19 cellular contexts compared by ENCODE assay signal in genomic region chr5:6315580-6315979, GRCh38.
DNase-seq lines count a peak whose midpoint lies in the region; ATAC-seq and TF ChIP-seq lines count a peak whose summit lies in the region.
"Had no signal": no experiment of that assay in that cellular context is flagged by ENCODE, and none has a peak within 500 bp of the region (broad histone marks: within the 10 kb centered on the region; RNA-seq: fewer than 3 reads in every experiment).

No MANE protein-coding gene starts in this region.

- no peak overlapping the region for H4K5ac ChIP-seq in IMR-90 (ENCODE audit: low read depth, low read length)

- no peaks in the 10 kb centered on the region for H3K9me3 Mint-ChIP-seq in osteocyte (ENCODE audit: unreplicated experiment)
- H3K9me3 Mint-ChIP-seq: CD4-positive, CD25-positive, alpha-beta regulatory T cell had no signal

- no peak overlapping the region for H3K4ac ChIP-seq in IMR-90 (ENCODE audit: low read depth, low read length)

- H2AFZ ChIP-seq in IMR-90 (replicated peaks; ENCODE audit: low read length, poor library complexity): peak overlapping the region; percentile 33

- H3K56ac ChIP-seq in IMR-90 (ENCODE audit: extremely low read depth, insufficient read depth, low read length): no peak overlapping the region

- no TSS peak for BruUV-seq in IMR-90 (replicated peaks; lab: Mats Ljungman, UMichigan)

- H3K27me3 ChIP-seq in IMR-90 (ENCODE audit: control insufficient read depth, insufficient read depth, low read length) (no peaks in the 10 kb centered on the region), esophagus muscularis mucosa (no peaks in the 10 kb centered on the region)
- H3K27me3 ChIP-seq: BE2C, BLaER1 had no signal

- H3K9me1 ChIP-seq in IMR-90 (ENCODE audit: insufficient read depth, low read length): no peaks in the 10 kb centered on the region

- intact Hi-C loops in IMR-90 (cut with micrococcal nuclease) (no loop called here), esophagus muscularis mucosa (cut with DNase I) (no loop called here)

- in situ Hi-C loops in IMR-90 (cut with MboI; ENCODE audit: low sequenced_read_pairs): no loop called here

- no peak overlapping the region for H3K14ac ChIP-seq in IMR-90 (replicated peaks; ENCODE audit: low read depth, low read length)

- 39% methylated on average over 4 of the region's 7 CpGs; no CpG with 5 or more reads in 1 of the 2 experiments for WGBS in IMR-90 (ENCODE audit: extremely low coverage in 2 of 2, insufficient read length in 1 of 2), 2 experiments
- WGBS in esophagus muscularis mucosa: 63% methylated on average over 7 of the region's 7 CpGs

- H2BK20ac ChIP-seq in IMR-90 (ENCODE audit: low read depth, low read length): no peak overlapping the region

- no peak overlapping the region for H3K9ac ChIP-seq in IMR-90 (ENCODE audit: low read depth, low read length)
- H3K9ac ChIP-seq: BLaER1 had no signal

- no peak overlapping the region for H3K23ac ChIP-seq in IMR-90 (ENCODE audit: low read depth, low read length)

- TF ChIP-seq RAD21 in IMR-90 (IDR thresholded peaks at IDR 0.05; ENCODE audit: low read length): no peak

- no peak overlapping the region for H3K27ac Mint-ChIP-seq in osteocyte (ENCODE audit: unreplicated experiment)
- H3K27ac Mint-ChIP-seq: CD14-positive monocyte; CD4-positive, CD25-positive, alpha-beta regulatory T cell; CD8-positive, alpha-beta memory T cell had no signal

- no peaks in the 10 kb centered on the region for H4K20me1 ChIP-seq in IMR-90 (ENCODE audit: insufficient read depth, low read length)
- H4K20me1 ChIP-seq: BLaER1 had no signal

- dilution Hi-C loops in IMR-90 (cut with HindIII; ENCODE audit: low sequenced_read_pairs, unreplicated experiment): no loop called here

- no peak overlapping the region for H3K4me2 ChIP-seq in IMR-90 (ENCODE audit: low read depth, low read length)
- H3K4me2 ChIP-seq: A549, BLaER1 had no signal

- H3K4me3 Mint-ChIP-seq in osteocyte (ENCODE audit: unreplicated experiment): no peak overlapping the region
- H3K4me3 Mint-ChIP-seq: CD14-positive monocyte; CD4-positive, CD25-positive, alpha-beta regulatory T cell; CD8-positive, alpha-beta memory T cell had no signal

- H2AK9ac ChIP-seq in IMR-90 (replicated peaks; ENCODE audit: low read depth, low read length, poor library complexity): no peak overlapping the region

- no peak overlapping the region for H3K27ac ChIP-seq in IMR-90 (ENCODE audit: insufficient read depth, low read length)
- H3K27ac ChIP-seq in esophagus muscularis mucosa (replicated peaks in 1 of 4): no peak overlapping the region
- H3K27ac ChIP-seq: 22Rv1, A549, BLaER1 had no signal

- POLR2A ChIA-PET in IMR-90 (lab: Charles Lee; ENCODE audit: unreplicated experiment): no interaction called here

- TF ChIP-seq CTCF in IMR-90 (conservative IDR thresholded peaks at IDR 0.05; ENCODE audit: low read depth, low read length) (no peak), esophagus muscularis mucosa (IDR thresholded peaks at IDR 0.05) (no peak), osteocyte (IDR thresholded peaks at IDR 0.05) (no peak)

- H4K8ac ChIP-seq in IMR-90 (ENCODE audit: low read depth in 2 of 2, low read length in 2 of 2): no peak overlapping the region

- H3K9me3 ChIP-seq in IMR-90 (ENCODE audit: control insufficient read depth, insufficient read depth, low read length) (peaks cover 9% of the 10 kb centered on the region), esophagus muscularis mucosa (peaks cover 0 to 3% (median under 1%) of the 10 kb centered on the region in 4 donors)
- H3K9me3 ChIP-seq: BE2C, BLaER1 had no signal

- TF ChIP-seq EP300 in esophagus muscularis mucosa (IDR thresholded peaks at IDR 0.05): no peak

- H3K4me1 ChIP-seq in IMR-90 (ENCODE audit: control insufficient read depth, insufficient read depth, low read length) (no peaks in the 10 kb centered on the region), esophagus muscularis mucosa (peaks cover 0 to 7% (median 6%) of the 10 kb centered on the region in 4 donors)
- H3K4me1 ChIP-seq: A549, BLaER1 had no signal

- H2BK15ac ChIP-seq in IMR-90 (ENCODE audit: low read depth, low read length): no peak overlapping the region

- no peak overlapping the region for H3K4me3 ChIP-seq in IMR-90 (ENCODE audit: insufficient read depth, low read depth, low read length)
- H3K4me3 ChIP-seq in esophagus muscularis mucosa: no peak overlapping the region
- H3K4me3 ChIP-seq: A549, BLaER1 had no signal

- no peaks in the 10 kb centered on the region for H3K79me1 ChIP-seq in IMR-90 (ENCODE audit: low read depth in 1 of 2, low read length in 2 of 2)

- no peak overlapping the region for H2AK5ac ChIP-seq in IMR-90 (ENCODE audit: low read depth, low read length)

- no peaks in the 10 kb centered on the region for H3K36me3 ChIP-seq in IMR-90 (ENCODE audit: control insufficient read depth, insufficient read depth, low read length)
- H3K36me3 ChIP-seq in esophagus muscularis mucosa: no peaks in the 10 kb centered on the region
- H3K36me3 ChIP-seq: BE2C, BLaER1 had no signal

- no peaks in the 10 kb centered on the region for H3K27me3 Mint-ChIP-seq in osteocyte (ENCODE audit: unreplicated experiment)

- no peak overlapping the region for H2BK120ac ChIP-seq in IMR-90 (ENCODE audit: low read depth, low read length)

- no peak for TF ChIP-seq POLR2A in IMR-90 (IDR thresholded peaks at IDR 0.05; ENCODE audit: low read depth, low read length)
- no peak for TF ChIP-seq POLR2A in esophagus muscularis mucosa (IDR thresholded peaks at IDR 0.05; ENCODE audit: low read depth)

- no peaks in the 10 kb centered on the region for H3K36me3 Mint-ChIP-seq in osteocyte (ENCODE audit: unreplicated experiment)
- H3K36me3 Mint-ChIP-seq: CD14-positive monocyte had no signal

- DNase-seq in IMR-90 (no peak), esophagus muscularis mucosa (ENCODE audit: extremely low spot score) (peak; percentile 50), osteocyte (ENCODE audit: extremely low spot score, unreplicated experiment) (peak; percentile 62), AG08395 (ENCODE audit: low spot score) (no peak)
- DNase-seq: BE2C; C1 segment of cervical spinal cord; CD4-positive, alpha-beta memory T cell; CD4-positive, CD25-positive, alpha-beta regulatory T cell; CD8-positive, alpha-beta memory T cell; COR-L47; DMS 273 treated with DMSO at 0.1 percent for 48 hours; DMS153; DMS79 treated with DMSO at 0.1 percent for 48 hours; GF-D8 had no signal

- H2BK5ac ChIP-seq in IMR-90 (ENCODE audit: low read depth, low read length, poor library complexity, severe bottlenecking): no peak overlapping the region

- ATAC-seq in IMR-90 (ENCODE audit: low read depth) (no peak), HG02973 (IDR thresholded peaks at IDR 0.05; ENCODE audit: unreplicated experiment) (no peak)
- ATAC-seq: A549 had no signal

- no peak overlapping the region for H4K91ac ChIP-seq in IMR-90 (ENCODE audit: insufficient read depth, low read depth, low read length)

- H3K4me1 Mint-ChIP-seq in osteocyte (ENCODE audit: unreplicated experiment): no peaks in the 10 kb centered on the region
- H3K4me1 Mint-ChIP-seq: CD14-positive monocyte; CD4-positive, CD25-positive, alpha-beta regulatory T cell; CD8-positive, alpha-beta memory T cell had no signal

- H3K18ac ChIP-seq in IMR-90 (ENCODE audit: low read depth, low read length): no peak overlapping the region

- CTCF ChIA-PET in IMR-90 (lab: Yijun Ruan, JAX): no interaction called here

TF ChIP-seq in IMR-90, 13 proteins besides CTCF, POLR2A, EP300 and RAD21:
- TF ChIP-seq MAZ (IDR thresholded peaks at IDR 0.05; ENCODE audit: borderline replicate concordance, low read depth, low read length) (no peak), ELK1 (IDR thresholded peaks at IDR 0.05; ENCODE audit: borderline replicate concordance, low read depth, low read length) (no peak), FOS (IDR thresholded peaks at IDR 0.05; ENCODE audit: low read depth, low read length) (no peak), RFX5 (IDR thresholded peaks at IDR 0.05; ENCODE audit: low read depth, low read length) (no peak), CEBPB (IDR thresholded peaks at IDR 0.05; ENCODE audit: low read depth, low read length) (no peak), SMC3 (IDR thresholded peaks at IDR 0.05; ENCODE audit: low read depth, low read length) (no peak), CHD1 (IDR thresholded peaks at IDR 0.05; ENCODE audit: low read depth, low read length) (no peak), RCOR1 (IDR thresholded peaks at IDR 0.05; ENCODE audit: insufficient replicate concordance, low read length) (no peak), MAFK (IDR thresholded peaks at IDR 0.05; ENCODE audit: low read depth, low read length) (no peak), NFE2L2 (IDR thresholded peaks at IDR 0.05; ENCODE audit: low read depth, low read length) (no peak), MXI1 (IDR thresholded peaks at IDR 0.05; ENCODE audit: borderline replicate concordance, low read depth, low read length) (no peak), BHLHE40 (IDR thresholded peaks at IDR 0.05; ENCODE audit: low read depth, low read length) (no peak)
- TF ChIP-seq, protein P1, sequence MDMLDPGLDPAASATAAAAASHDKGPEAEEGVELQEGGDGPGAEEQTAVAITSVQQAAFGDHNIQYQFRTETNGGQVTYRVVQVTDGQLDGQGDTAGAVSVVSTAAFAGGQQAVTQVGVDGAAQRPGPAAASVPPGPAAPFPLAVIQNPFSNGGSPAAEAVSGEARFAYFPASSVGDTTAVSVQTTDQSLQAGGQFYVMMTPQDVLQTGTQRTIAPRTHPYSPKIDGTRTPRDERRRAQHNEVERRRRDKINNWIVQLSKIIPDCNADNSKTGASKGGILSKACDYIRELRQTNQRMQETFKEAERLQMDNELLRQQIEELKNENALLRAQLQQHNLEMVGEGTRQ (IDR thresholded peaks at IDR 0.05; ENCODE audit: low read depth, low read length): no peak

Comparison
In these comparisons a context has a peak if more than half of its experiments do, and no peak if none do; other contexts are left out.
1. DNase-seq: peak in esophagus muscularis mucosa (single experiment) and osteocyte (single experiment); none in IMR-90 (single experiment) and AG08395 (single experiment).